ENCODE assay signal across 12 cellular contexts in genomic region chr10:131983780-131984179, GRCh38. TPM values are rescaled to one million over a fixed set of nuclear protein-coding genes. Genes with fewer than 3 reads are reported as not detected.
DNase-seq lines count a peak whose midpoint lies in the region; ATAC-seq and TF ChIP-seq lines count a peak whose summit lies in the region.
"Had no signal": no experiment of that assay in that cellular context is flagged by ENCODE, and none has a peak within 500 bp of the region (broad histone marks: within the 10 kb centered on the region; RNA-seq: fewer than 3 reads in every experiment).

No MANE protein-coding gene starts in this region.

- no peaks in the 10 kb centered on the region for H3K27me3 ChIP-seq in CD4-positive, CD25-positive, alpha-beta regulatory T cell (ENCODE audit: control insufficient read depth, insufficient read depth, low read length)
- H3K27me3 ChIP-seq: Peyer's patch, right lobe of liver had no signal

- H3K4me3 Mint-ChIP-seq in CD4-positive, CD25-positive, alpha-beta regulatory T cell = peak overlapping the region; percentile 81 to 94 (median 83)
- H3K4me3 Mint-ChIP-seq in chondrocyte (ENCODE audit: unreplicated experiment) = no peak overlapping the region
- H3K4me3 Mint-ChIP-seq in naive thymus-derived CD8-positive, alpha-beta T cell = peak overlapping the region in 7 of 10 donors; percentile 56 to 87 (median 79)

- H3K36me3 Mint-ChIP-seq in CD4-positive, CD25-positive, alpha-beta regulatory T cell = no peaks in the 10 kb centered on the region
- H3K36me3 Mint-ChIP-seq in chondrocyte (ENCODE audit: low read depth) = peaks cover 5% of the 10 kb centered on the region
- H3K36me3 Mint-ChIP-seq in naive thymus-derived CD8-positive, alpha-beta T cell = no peaks in the 10 kb centered on the region

- no peak for TF ChIP-seq CTCF in chondrocyte (IDR thresholded peaks at IDR 0.05)

- H3K4me3 ChIP-seq in CD4-positive, CD25-positive, alpha-beta regulatory T cell (ENCODE audit: low read depth, low read length) = no peak overlapping the region
- H3K4me3 ChIP-seq: Peyer's patch, right lobe of liver had no signal

- peaks cover 10 to 30% (median 17%) of the 10 kb centered on the region in 4 donors for H3K4me1 Mint-ChIP-seq in CD4-positive, CD25-positive, alpha-beta regulatory T cell
- peaks cover 27% of the 10 kb centered on the region for H3K4me1 Mint-ChIP-seq in chondrocyte (ENCODE audit: low read depth)
- peaks cover 9 to 29% (median 24%) of the 10 kb centered on the region in 4 donors for H3K4me1 Mint-ChIP-seq in naive thymus-derived CD8-positive, alpha-beta T cell

- H3K36me3 ChIP-seq in CD4-positive, CD25-positive, alpha-beta regulatory T cell (ENCODE audit: control insufficient read depth, insufficient read depth, low read length) = no peaks in the 10 kb centered on the region
- H3K36me3 ChIP-seq: Peyer's patch, right lobe of liver had no signal

- no peaks in the 10 kb centered on the region for H3K9me3 ChIP-seq in CD4-positive, CD25-positive, alpha-beta regulatory T cell (ENCODE audit: control insufficient read depth in 2 of 2, low read length in 2 of 2)
- H3K9me3 ChIP-seq: Peyer's patch, right lobe of liver had no signal

- H3K27ac ChIP-seq in CD4-positive, CD25-positive, alpha-beta regulatory T cell (ENCODE audit: insufficient read depth, low read length, poor library complexity, severe bottlenecking) = no peak overlapping the region
- H3K27ac ChIP-seq: Peyer's patch, right lobe of liver had no signal

- H3K27ac Mint-ChIP-seq in CD4-positive, CD25-positive, alpha-beta regulatory T cell = peak overlapping the region in 1 of 3 donors; percentile 54
- H3K27ac Mint-ChIP-seq in chondrocyte (ENCODE audit: unreplicated experiment) = peak overlapping the region; percentile 80
- peak overlapping the region in 2 of 10 donors; percentile 1 to 15 for H3K27ac Mint-ChIP-seq in naive thymus-derived CD8-positive, alpha-beta T cell

- POLR2A ChIA-PET in naive thymus-derived CD8-positive, alpha-beta T cell (lab: Charles Lee) = interaction anchor here (0.9 to 1.0 kb wide), 2 partner anchors 8 to 84 kb away, joined by 3 read pairs; no protein-coding TSS in a partner anchor

- H3K4me1 ChIP-seq in CD4-positive, CD25-positive, alpha-beta regulatory T cell (ENCODE audit: control insufficient read depth, insufficient read depth, low read length, poor library complexity, severe bottlenecking) = peaks cover 24% of the 10 kb centered on the region

- DNase-seq in CD4-positive, CD25-positive, alpha-beta regulatory T cell = no peak
- DNase-seq in LHCN-M2 (ENCODE audit: low read depth) = peak; percentile 91
- DNase-seq in chondrocyte (ENCODE audit: low spot score) = no peak
- DNase-seq in naive thymus-derived CD8-positive, alpha-beta T cell = no peak
- DNase-seq in T-helper 1 cell = no peak
- no peak for DNase-seq in NCI-H146 treated with DMSO at 0.1 percent for 48 hours (lab: John Stamatoyannopoulos, UW; ENCODE audit: unreplicated experiment)
- no peak for DNase-seq in germinal center (ENCODE audit: low spot score)
- DNase-seq: activated CD4-positive, alpha-beta T cell treated with anti-CD3 and anti-CD28 coated beads for 48 hours; NCI-H1048; right lobe of liver had no signal

- ATAC-seq in CD4-positive, CD25-positive, alpha-beta regulatory T cell (ENCODE audit: low read depth in 2 of 2) = no peak
- no peak for ATAC-seq in naive thymus-derived CD8-positive, alpha-beta T cell
- ATAC-seq in HG02840 (IDR thresholded peaks at IDR 0.05; ENCODE audit: low FRiP score, unreplicated experiment) = no peak

- H3K27me3 Mint-ChIP-seq in CD4-positive, CD25-positive, alpha-beta regulatory T cell = peaks cover 14% of the 10 kb centered on the region
- H3K27me3 Mint-ChIP-seq in chondrocyte (ENCODE audit: low read depth) = no peaks in the 10 kb centered on the region
- H3K27me3 Mint-ChIP-seq in naive thymus-derived CD8-positive, alpha-beta T cell = peaks cover 0 to 2% (median 0%) of the 10 kb centered on the region in 5 donors

- H3K9me3 Mint-ChIP-seq in CD4-positive, CD25-positive, alpha-beta regulatory T cell = peaks cover 0 to 2% (median 0%) of the 10 kb centered on the region in 7 donors
- peaks cover 7% of the 10 kb centered on the region for H3K9me3 Mint-ChIP-seq in chondrocyte (ENCODE audit: low read depth)
- no peaks in the 10 kb centered on the region for H3K9me3 Mint-ChIP-seq in naive thymus-derived CD8-positive, alpha-beta T cell

RNA-seq across cellular contexts. Expression of gene BNIP3, which starts 2.1 kb away (rescaled TPM):
- 20.2 TPM for total RNA-seq in CD4-positive, CD25-positive, alpha-beta regulatory T cell
- 10 to 100 TPM; 21.2 to 35.1 (median 30.5) TPM for polyA plus RNA-seq in CD4-positive, CD25-positive, alpha-beta regulatory T cell
- total RNA-seq in LHCN-M2 (2014; rRNA removed) = 425 and 456 TPM in 2 replicates
- polyA plus RNA-seq in LHCN-M2 (2012) = 123 TPM
- total RNA-seq in chondrocyte = 31.0 to 97.4 TPM (median 88.9 TPM) in 3 replicates
- 10 to 100 TPM; 36.4 to 42.1 TPM for total RNA-seq in naive thymus-derived CD8-positive, alpha-beta T cell
- polyA plus RNA-seq in naive thymus-derived CD8-positive, alpha-beta T cell = 10 to 100 TPM; 30.8 to 38.9 (median 37.5) TPM
